ENCODE assay signal across 26 cellular contexts in the genomic region with DNA sequence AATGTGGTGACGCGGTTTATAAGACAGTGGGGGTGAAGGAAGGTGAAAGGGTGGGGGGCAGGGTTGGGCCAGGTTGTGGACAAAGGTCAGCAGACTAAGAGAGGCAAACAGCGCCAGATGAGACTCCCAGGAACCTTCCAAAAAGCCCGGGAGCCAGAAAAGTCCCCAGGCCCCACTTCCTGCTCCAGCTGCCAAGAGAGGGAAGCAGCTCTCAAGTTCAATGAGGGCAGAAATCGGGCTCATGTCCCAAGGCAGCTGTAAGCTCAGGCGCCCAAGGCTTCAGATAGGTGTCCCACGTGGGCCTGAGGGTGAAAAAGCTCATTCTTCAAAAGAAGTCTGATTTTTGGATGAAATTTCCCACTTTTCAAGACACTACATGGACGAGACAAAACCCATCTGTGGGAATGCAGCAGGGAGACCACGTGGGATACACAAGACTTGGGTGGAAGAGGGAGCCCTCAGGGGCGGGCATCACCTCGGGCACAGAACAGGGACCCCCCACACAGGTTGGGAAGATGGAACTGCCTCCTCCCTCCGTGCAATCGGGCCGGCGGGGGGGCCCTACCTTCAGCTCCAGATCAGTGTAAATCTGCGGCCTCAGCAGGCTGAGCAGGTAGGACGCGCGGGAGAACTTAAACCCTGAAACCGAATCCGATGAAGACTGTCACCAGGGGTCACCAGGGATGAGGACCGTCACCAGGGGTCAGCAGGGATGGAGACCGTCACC.
"Had no signal": no experiment of that assay in that cellular context is flagged by ENCODE, and none has a peak within 500 bp of the region (broad histone marks: within the 10 kb centered on the region; RNA-seq: fewer than 3 reads in every experiment).

No MANE protein-coding gene starts in this region.

- ATAC-seq: activated T-helper 17 cell treated with anti-CD3 and anti-CD28 coated beads, Interleukin-2, amount 50 U/mL, for 72 hours had no signal

- H3K4me3 ChIP-seq: breast epithelium, Peyer's patch had no signal

- H3K27me3 Mint-ChIP-seq: activated CD4-positive, alpha-beta memory T cell treated with anti-CD3 and anti-CD28 coated beads for 36 hours; activated CD4-positive, alpha-beta T cell treated with anti-CD3 and anti-CD28 coated beads, Interleukin-2, amount 10 ng/mL, durations not matched to agents 7 days and 5 days; activated naive CD8-positive, alpha-beta T cell; activated T-helper 17 cell treated with anti-CD3 and anti-CD28 coated beads, Interleukin-2, amount 50 U/mL, for 72 hours had no signal

- H3K9me3 Mint-ChIP-seq: activated CD4-positive, alpha-beta memory T cell treated with anti-CD3 and anti-CD28 coated beads for 36 hours; activated CD4-positive, alpha-beta T cell treated with anti-CD3 and anti-CD28 coated beads, Interleukin-2, amount 10 ng/mL, durations not matched to agents 7 days and 5 days; activated naive CD4-positive, alpha-beta T cell treated with anti-CD3 and anti-CD28 coated beads for 36 hours; activated T-helper 17 cell treated with anti-CD3 and anti-CD28 coated beads, Interleukin-2, amount 50 U/mL, for 72 hours had no signal

- H3K27ac Mint-ChIP-seq: activated CD4-positive, alpha-beta memory T cell treated with anti-CD3 and anti-CD28 coated beads for 36 hours; activated CD4-positive, alpha-beta T cell treated with anti-CD3 and anti-CD28 coated beads, Interleukin-2, amount 10 ng/mL, durations not matched to agents 7 days and 5 days; activated naive CD4-positive, alpha-beta T cell treated with anti-CD3 and anti-CD28 coated beads for 36 hours; activated naive CD8-positive, alpha-beta T cell; activated T-helper 17 cell treated with anti-CD3 and anti-CD28 coated beads, Interleukin-2, amount 50 U/mL, for 72 hours had no signal

- H3K4me1 ChIP-seq: breast epithelium, Peyer's patch had no signal

- H3K36me3 ChIP-seq: breast epithelium, Peyer's patch had no signal

- H3K9me3 ChIP-seq: breast epithelium, Peyer's patch had no signal

- H3K27ac ChIP-seq: breast epithelium, Peyer's patch, RWPE1, VCaP had no signal

- H3K27me3 ChIP-seq: breast epithelium, Peyer's patch had no signal

- H3K4me3 Mint-ChIP-seq: activated CD4-positive, alpha-beta memory T cell treated with anti-CD3 and anti-CD28 coated beads for 36 hours; activated CD4-positive, alpha-beta T cell treated with anti-CD3 and anti-CD28 coated beads, Interleukin-2, amount 10 ng/mL, durations not matched to agents 7 days and 5 days; activated naive CD4-positive, alpha-beta T cell treated with anti-CD3 and anti-CD28 coated beads for 36 hours; activated naive CD8-positive, alpha-beta T cell; activated T-helper 17 cell treated with anti-CD3 and anti-CD28 coated beads, Interleukin-2, amount 50 U/mL, for 72 hours had no signal

- DNase-seq: activated CD4-positive, alpha-beta memory T cell treated with anti-CD3 and anti-CD28 coated beads for 36 hours; activated CD4-positive, alpha-beta T cell treated with anti-CD3 and anti-CD28 coated beads, Interleukin-2, amount 10 ng/mL, durations not matched to agents 7 days and 5 days; activated CD4-positive, CD25-positive, alpha-beta regulatory T cell; activated CD8-positive, alpha-beta memory T cell treated with anti-CD3 and anti-CD28 coated beads for 24 hours; activated gamma-delta T cell; activated naive CD4-positive, alpha-beta T cell treated with anti-CD3 and anti-CD28 coated beads for 36 hours; activated T-cell treated with anti-CD3 and anti-CD28 coated beads for 4 hours; activated T-cell treated with anti-CD3 and anti-CD28 coated beads, Interleukin-2, amount 50 U/mL, for 48 hours; central memory CD4-positive, alpha-beta T cell; Kasumi-1; KBM-7; NCI-H1105 treated with DMSO at 0.1 percent for 48 hours; NCI-H1436 treated with DMSO at 0.1 percent for 48 hours; NCI-H187; NCI-H2081; NCI-H510A treated with DMSO at 0.1 percent for 48 hours; NCI-H69; SHP77 treated with DMSO at 0.1 percent for 48 hours; T-helper 2 cell; T1000 had no signal
